In genomic region chr3:75434276-75434936, GRCh38 we compare ENCODE assay signal across 8 cellular contexts.
DNase-seq lines count a peak whose midpoint lies in the region; ATAC-seq and TF ChIP-seq lines count a peak whose summit lies in the region.
"Not testable (repeated sequence)": the region's sequence is repeated elsewhere in the genome, so short reads cannot be mapped to it uniquely, and the experiment has no call there.

No MANE protein-coding gene starts in this region.

- CTCF ChIA-PET in PC-3 (lab: Charles Lee); activated CD8-positive, alpha-beta T cell treated with anti-CD3 and anti-CD28 coated beads for 36 hours (lab: Charles Lee): not testable (repeated sequence)

- peak overlapping the region; percentile 84 for H3K4me2 ChIP-seq in PC-3 (ENCODE audit: low read length)

- not testable (repeated sequence) for H3K79me2 ChIP-seq in PC-3 (ENCODE audit: low read length)

- H3K27ac ChIP-seq in HL-60 (replicated peaks) (peak overlapping the region; percentile 90), PC-3 (ENCODE audit: low read length) (peak overlapping the region; percentile 79), left ventricle myocardium inferior (replicated peaks) (peak overlapping the region; percentile 90)

- TSS peak; percentile 94 for BruUV-seq in PC-3 (replicated peaks; lab: Mats Ljungman, UMichigan)

- H4K20me1 ChIP-seq in PC-3 (ENCODE audit: low read length) = not testable (repeated sequence)

- not testable (repeated sequence) for ATAC-seq in PC-3; activated CD8-positive, alpha-beta T cell treated with anti-CD3 and anti-CD28 coated beads for 36 hours; natural killer cell treated with Interleukin-12 subunit alpha and Interleukin-12 subunit beta and Interleukin-15 and Interleukin-18, amount 100 ng/mL, for 72 hours

- intact Hi-C loops in CD14-positive monocyte (cut with micrococcal nuclease); PC-3 (cut with micrococcal nuclease); activated CD8-positive, alpha-beta T cell treated with anti-CD3 and anti-CD28 coated beads for 36 hours (cut with micrococcal nuclease); left ventricle myocardium inferior (cut with micrococcal nuclease): not testable (repeated sequence)

- H3F3A ChIP-seq in PC-3 (ENCODE audit: low read length, unreplicated experiment) = not testable (repeated sequence)

- POLR2A ChIA-PET in PC-3 (lab: Charles Lee; ENCODE audit: unreplicated experiment); activated CD8-positive, alpha-beta T cell treated with anti-CD3 and anti-CD28 coated beads for 36 hours (lab: Charles Lee): not testable (repeated sequence)

- not testable (repeated sequence) for H3K36me3 ChIP-seq in PC-3 (ENCODE audit: low read depth, low read length)
- H3K36me3 ChIP-seq in left ventricle myocardium inferior = peaks cover 15% of the 10 kb centered on the region

- H3K4me1 Mint-ChIP-seq in CD14-positive monocyte = peaks cover 29% of the 10 kb centered on the region
- H3K4me1 Mint-ChIP-seq in activated CD8-positive, alpha-beta T cell treated with anti-CD3 and anti-CD28 coated beads for 36 hours (ENCODE audit: low read depth) = peaks cover 21% of the 10 kb centered on the region
- peaks cover 15 to 17% of the 10 kb centered on the region in 2 donors for H3K4me1 Mint-ChIP-seq in natural killer cell treated with Interleukin-12 subunit alpha and Interleukin-12 subunit beta and Interleukin-15 and Interleukin-18, amount 100 ng/mL, for 72 hours (ENCODE audit: low read depth in 2 of 2)

- not testable (repeated sequence) for H3K9me3 Mint-ChIP-seq in CD14-positive monocyte; activated CD8-positive, alpha-beta T cell treated with anti-CD3 and anti-CD28 coated beads for 36 hours; natural killer cell treated with Interleukin-12 subunit alpha and Interleukin-12 subunit beta and Interleukin-15 and Interleukin-18, amount 100 ng/mL, for 72 hours

- H3K27ac Mint-ChIP-seq in CD14-positive monocyte = peak overlapping the region; percentile 55 to 100 (median 84)
- H3K27ac Mint-ChIP-seq in activated CD8-positive, alpha-beta T cell treated with anti-CD3 and anti-CD28 coated beads for 36 hours = peak overlapping the region; percentile 88
- H3K27ac Mint-ChIP-seq in natural killer cell treated with Interleukin-12 subunit alpha and Interleukin-12 subunit beta and Interleukin-15 and Interleukin-18, amount 100 ng/mL, for 72 hours = peak overlapping the region; percentile 67 to 88

- not testable (repeated sequence) for H3K27me3 ChIP-seq in HL-60 (ENCODE audit: insufficient read depth, poor library complexity, severe bottlenecking); PC-3 (ENCODE audit: low read length); left ventricle myocardium inferior (ENCODE audit: low read depth)

- peaks cover 16% of the 10 kb centered on the region for H3K4me1 ChIP-seq in PC-3 (ENCODE audit: insufficient read depth, low read length)
- H3K4me1 ChIP-seq in left ventricle myocardium inferior = peaks cover 40% of the 10 kb centered on the region

- DNase-seq in CD14-positive monocyte (ENCODE audit: low spot score); left ventricle myocardium inferior; natural killer cell treated with Interleukin-12 subunit alpha and Interleukin-12 subunit beta and Interleukin-15 and Interleukin-18, amount 100 ng/mL, for 72 hours (ENCODE audit: low spot score): not testable (repeated sequence)
- DNase-seq in HL-60 (ENCODE audit: low read depth in 1 of 2, low spot score in 1 of 2) (peak in 1 of 2 experiments; percentile 39), PC-3 (peak; percentile 59), cerebellar cortex (ENCODE audit: low spot score) (peak; percentile 6)
- peak; percentile 39 for DNase-seq in activated CD8-positive, alpha-beta T cell treated with anti-CD3 and anti-CD28 coated beads for 36 hours
- peak; percentile 37 for DNase-seq in stimulated activated naive CD4-positive, alpha-beta T cell treated with Interleukin-2 at 50 U/mL for 16 hours (lab: John Stamatoyannopoulos, UW)

- TF ChIP-seq CTCF in CD14-positive monocyte (IDR thresholded peaks at IDR 0.05); HL-60 (IDR thresholded peaks at IDR 0.05; ENCODE audit: insufficient read depth, low read length); PC-3 (conservative IDR thresholded peaks at IDR 0.05; ENCODE audit: low read depth, low read length); activated CD8-positive, alpha-beta T cell treated with anti-CD3 and anti-CD28 coated beads for 36 hours (IDR thresholded peaks at IDR 0.05); left ventricle myocardium inferior (IDR thresholded peaks at IDR 0.05; ENCODE audit: borderline replicate concordance): not testable (repeated sequence)

- not testable (repeated sequence) for H3K27me3 Mint-ChIP-seq in CD14-positive monocyte (ENCODE audit: low read depth in 3 of 3); activated CD8-positive, alpha-beta T cell treated with anti-CD3 and anti-CD28 coated beads for 36 hours; natural killer cell treated with Interleukin-12 subunit alpha and Interleukin-12 subunit beta and Interleukin-15 and Interleukin-18, amount 100 ng/mL, for 72 hours

- H3K4me3 ChIP-seq in HL-60 (replicated peaks; ENCODE audit: insufficient read depth, low read length) (peak overlapping the region; percentile 65), PC-3 (ENCODE audit: low read length) (peak overlapping the region; percentile 74), left ventricle myocardium inferior (peak overlapping the region; percentile 92)

- peak overlapping the region; percentile 96 for H3K9ac ChIP-seq in PC-3 (ENCODE audit: low read length)

- H3K36me3 Mint-ChIP-seq in CD14-positive monocyte = peaks cover 6 to 14% of the 10 kb centered on the region in 2 donors
- not testable (repeated sequence) for H3K36me3 Mint-ChIP-seq in activated CD8-positive, alpha-beta T cell treated with anti-CD3 and anti-CD28 coated beads for 36 hours (ENCODE audit: low read depth); natural killer cell treated with Interleukin-12 subunit alpha and Interleukin-12 subunit beta and Interleukin-15 and Interleukin-18, amount 100 ng/mL, for 72 hours

- H3K9me2 ChIP-seq in PC-3 (replicated peaks; ENCODE audit: low read length) = not testable (repeated sequence)

- H3K4me3 Mint-ChIP-seq in CD14-positive monocyte = peak overlapping the region; percentile 83 to 98
- peak overlapping the region; percentile 98 for H3K4me3 Mint-ChIP-seq in activated CD8-positive, alpha-beta T cell treated with anti-CD3 and anti-CD28 coated beads for 36 hours
- peak overlapping the region; percentile 89 for H3K4me3 Mint-ChIP-seq in natural killer cell treated with Interleukin-12 subunit alpha and Interleukin-12 subunit beta and Interleukin-15 and Interleukin-18, amount 100 ng/mL, for 72 hours

- peak overlapping the region; percentile 40; the same call in 1 of the 2 replicates for H2AFZ ChIP-seq in PC-3 (ENCODE audit: low read length)

- not testable (repeated sequence) for H3K9me3 ChIP-seq in PC-3 (ENCODE audit: low read length); left ventricle myocardium inferior (replicated peaks)
